24 cellular contexts compared by ENCODE assay signal in genomic region chr2:37848451-37848850, GRCh38.
"Had no signal": no experiment of that assay in that cellular context is flagged by ENCODE, and none has a peak within 500 bp of the region (broad histone marks: within the 10 kb centered on the region; RNA-seq: fewer than 3 reads in every experiment).

No MANE protein-coding gene starts in this region.

- H3K4me2 ChIP-seq: neural progenitor cell had no signal

- H3K27ac ChIP-seq: gastrocnemius medialis, neural progenitor cell, prostate gland, right atrium auricular region, stomach, tibial artery, upper lobe of left lung, uterus had no signal

- H3K27me3 ChIP-seq: gastrocnemius medialis, neural progenitor cell, right atrium auricular region, sigmoid colon, stomach, tibial artery, upper lobe of left lung, uterus had no signal

- H3K4me3 ChIP-seq: gastrocnemius medialis, lung, mucosa of descending colon, neural progenitor cell, prostate gland, right atrium auricular region, sigmoid colon, stomach, tibial artery, upper lobe of left lung, uterus had no signal

- H3K4me1 ChIP-seq: neural progenitor cell, prostate gland had no signal

- ATAC-seq: gastrocnemius medialis; left lobe of liver; mucosa of descending colon; naive thymus-derived CD4-positive, alpha-beta T cell; stimulated activated effector memory CD8-positive, alpha-beta T cell treated with anti-CD3 and anti-CD28 coated beads, Interleukin-12 subunit alpha, Interleukin-12 subunit beta, amount 100 ng/mL, for 72 hours had no signal

- DNase-seq: cerebellar nuclear complex; effector CD8-positive, alpha-beta T cell; erythroblast; gastrocnemius medialis; head of caudate nucleus; kidney; mesenchymal stem cell; mucosa of descending colon; naive thymus-derived CD4-positive, alpha-beta T cell; nucleus accumbens; sigmoid colon; stimulated activated CD4-positive, alpha-beta T cell treated with anti-CD3 and anti-CD28 coated beads, Interleukin-2, amount 100 ng/mL, for 24 hours; stimulated activated CD4-positive, alpha-beta T cell treated with anti-CD3 and anti-CD28 coated beads, Interleukin-4, amount 100 ng/mL, for 24 hours; stimulated activated naive CD4-positive, alpha-beta T cell treated with Interleukin-2 at 50 U/mL for 16 hours; stomach; tibial artery; upper lobe of left lung; uterus had no signal

- H2AFZ ChIP-seq: neural progenitor cell had no signal

- H3K9me3 ChIP-seq: gastrocnemius medialis, mucosa of descending colon, prostate gland, right atrium auricular region, sigmoid colon, stomach, tibial artery, upper lobe of left lung, uterus had no signal

- H3K36me3 ChIP-seq: gastrocnemius medialis, neural progenitor cell, prostate gland, right atrium auricular region, sigmoid colon, stomach, tibial artery, upper lobe of left lung, uterus had no signal

- H3K9ac ChIP-seq: neural progenitor cell had no signal
